In the genomic region with DNA sequence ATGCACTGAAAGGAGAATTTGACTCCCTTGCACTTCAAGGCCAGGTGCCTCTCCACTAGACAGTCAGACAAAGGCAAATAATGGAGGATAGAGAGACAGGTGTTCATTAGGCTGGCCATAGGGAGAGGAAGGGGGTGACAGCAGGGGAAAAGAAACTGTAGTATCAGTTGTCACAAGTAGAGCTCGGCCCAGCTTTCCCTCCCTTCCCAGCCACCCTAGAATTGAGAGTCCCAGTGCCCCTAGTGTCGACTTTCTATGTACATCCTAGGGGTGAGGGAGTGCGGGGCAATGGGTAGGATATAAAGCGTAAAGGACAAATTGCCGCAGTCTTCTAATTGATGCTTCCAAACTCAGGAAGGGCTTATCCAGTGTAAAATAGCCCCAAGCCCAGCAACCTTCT, we compare ENCODE assay signal across 18 cellular contexts. TPM values are rescaled to one million over a fixed set of nuclear protein-coding genes. Genes with fewer than 3 reads are reported as not detected.
DNase-seq lines count a peak whose midpoint lies in the region; ATAC-seq and TF ChIP-seq lines count a peak whose summit lies in the region.
"Had no signal": no experiment of that assay in that cellular context is flagged by ENCODE, and none has a peak within 500 bp of the region (broad histone marks: within the 10 kb centered on the region; RNA-seq: fewer than 3 reads in every experiment).

No MANE protein-coding gene starts in this region.

- H3K27me3 Mint-ChIP-seq in chondrocyte (ENCODE audit: low read depth), result no peaks in the 10 kb centered on the region
- H3K27me3 Mint-ChIP-seq: activated CD4-positive, alpha-beta T cell treated with anti-CD3 and anti-CD28 coated beads, Interleukin-2, amount 10 ng/mL, durations not matched to agents 24 days and 14 days; CD8-positive, alpha-beta memory T cell had no signal

- no peaks in the 10 kb centered on the region for H3K27me3 ChIP-seq in sigmoid colon
- H3K27me3 ChIP-seq: body of pancreas, gastrocnemius medialis, upper lobe of right lung had no signal

- TF ChIP-seq EP300 in sigmoid colon (IDR thresholded peaks at IDR 0.05), result no peak

- H3K9me3 ChIP-seq in sigmoid colon, result no peaks in the 10 kb centered on the region
- H3K9me3 ChIP-seq: body of pancreas, gastrocnemius medialis, upper lobe of right lung had no signal

- peaks cover 19% of the 10 kb centered on the region for H3K36me3 Mint-ChIP-seq in chondrocyte (ENCODE audit: low read depth)

- ATAC-seq in omental fat pad (ENCODE audit: low FRiP score) (no peak), sciatic nerve (no peak), HG03159 (IDR thresholded peaks at IDR 0.05; ENCODE audit: unreplicated experiment) (no peak)
- ATAC-seq: body of pancreas, gastrocnemius medialis, PC-3, upper lobe of right lung had no signal

- no peaks in the 10 kb centered on the region for H3K9me3 Mint-ChIP-seq in chondrocyte (ENCODE audit: low read depth)
- H3K9me3 Mint-ChIP-seq: activated CD4-positive, alpha-beta T cell treated with anti-CD3 and anti-CD28 coated beads, Interleukin-2, amount 10 ng/mL, durations not matched to agents 24 days and 14 days; activated T-helper 1 cell treated with anti-CD3 and anti-CD28 coated beads, Interleukin-12 subunit alpha, Interleukin-12 subunit beta, Interleukin-2, Interleukin-4 antibody, amounts not matched to agents 30 ng/mL and 10 ng/mL and 1 ng/mL, durations not matched to agents 14 hours and 24 hours and 36 hours; CD8-positive, alpha-beta memory T cell had no signal

- H3K4me1 ChIP-seq in sigmoid colon, result peaks cover 0 to 18% (median 11%) of the 10 kb centered on the region in 4 donors
- H3K4me1 ChIP-seq: body of pancreas, gastrocnemius medialis had no signal

- TF ChIP-seq CTCF in chondrocyte (IDR thresholded peaks at IDR 0.05) (no peak), sigmoid colon (IDR thresholded peaks at IDR 0.05) (no peak), omental fat pad (IDR thresholded peaks at IDR 0.05) (no peak)

- no peak overlapping the region for H3K4me3 ChIP-seq in sigmoid colon
- H3K4me3 ChIP-seq: body of pancreas, gastrocnemius medialis, upper lobe of right lung had no signal

- DNase-seq in DMS 273 (lab: John Stamatoyannopoulos, UW; ENCODE audit: unreplicated experiment) (peak; percentile 37), DMS 273 treated with DMSO at 0.1 percent for 48 hours (lab: John Stamatoyannopoulos, UW) (no peak), NCI-H2171 (lab: John Stamatoyannopoulos, UW) (peak; percentile 59), chondrocyte (ENCODE audit: low spot score) (no peak), sigmoid colon (no peak), omental fat pad (ENCODE audit: low spot score) (no peak), sciatic nerve (ENCODE audit: low spot score) (no peak)
- DNase-seq: activated CD4-positive, alpha-beta T cell treated with anti-CD3 and anti-CD28 coated beads, Interleukin-2, amount 10 ng/mL, durations not matched to agents 24 days and 14 days; body of pancreas; CD8-positive, alpha-beta memory T cell; effector memory CD4-positive, alpha-beta T cell; gastrocnemius medialis; PC-3; SW 1271; upper lobe of right lung had no signal

- H3K36me3 ChIP-seq in sigmoid colon, result peaks cover 18 to 54% (median 31%) of the 10 kb centered on the region in 4 donors

- H3K27ac ChIP-seq in sigmoid colon, result peak overlapping the region; percentile 16 to 64 (median 36)
- H3K27ac ChIP-seq: 22Rv1, body of pancreas, gastrocnemius medialis had no signal

- intact Hi-C loops in sigmoid colon (cut with DNase I) (no loop called here), sciatic nerve (cut with DNase I) (no loop called here)

- peaks cover 47% of the 10 kb centered on the region for H3K4me1 Mint-ChIP-seq in chondrocyte (ENCODE audit: low read depth)

- peak overlapping the region; percentile 97 for H3K27ac Mint-ChIP-seq in chondrocyte (ENCODE audit: unreplicated experiment)
- H3K27ac Mint-ChIP-seq: activated CD4-positive, alpha-beta T cell treated with anti-CD3 and anti-CD28 coated beads, Interleukin-2, amount 10 ng/mL, durations not matched to agents 24 days and 14 days; activated T-helper 1 cell treated with anti-CD3 and anti-CD28 coated beads, Interleukin-12 subunit alpha, Interleukin-12 subunit beta, Interleukin-2, Interleukin-4 antibody, amounts not matched to agents 30 ng/mL and 10 ng/mL and 1 ng/mL, durations not matched to agents 14 hours and 24 hours and 36 hours had no signal

- WGBS in sigmoid colon, 2 donors, result 84 to 88% methylated on average over 5 of the region's 5 CpGs

- TF ChIP-seq POLR2A in sigmoid colon (IDR thresholded peaks at IDR 0.05), result no peak

- H3K4me3 Mint-ChIP-seq in chondrocyte (ENCODE audit: unreplicated experiment), result no peak overlapping the region
- H3K4me3 Mint-ChIP-seq: activated CD4-positive, alpha-beta T cell treated with anti-CD3 and anti-CD28 coated beads, Interleukin-2, amount 10 ng/mL, durations not matched to agents 24 days and 14 days; activated T-helper 1 cell treated with anti-CD3 and anti-CD28 coated beads, Interleukin-12 subunit alpha, Interleukin-12 subunit beta, Interleukin-2, Interleukin-4 antibody, amounts not matched to agents 30 ng/mL and 10 ng/mL and 1 ng/mL, durations not matched to agents 14 hours and 24 hours and 36 hours; CD8-positive, alpha-beta memory T cell had no signal

RNA-seq across cellular contexts. Expression of a gene that starts 39.0 kb away (rescaled TPM):
- 65.2 to 72.8 TPM (median 71.2 TPM) in 3 replicates for total RNA-seq in chondrocyte
- 10 to 100 TPM; 39.6 to 91.1 (median 46.8) TPM for total RNA-seq in sigmoid colon
- polyA plus RNA-seq in sigmoid colon, result 10 to 100 TPM; 14.4 to 59.5 (median 25.4) TPM
- 100 to 1,000 TPM in 1 of 4 donors, 10 to 100 TPM in 3; 43.1 to 124 (median 74.1) TPM for total RNA-seq in omental fat pad
- 148 TPM for total RNA-seq in sciatic nerve

RNA-seq across cellular contexts. Expression of a gene that starts 54.7 kb away (rescaled TPM):
- total RNA-seq in chondrocyte (380 to 467 TPM (median 398 TPM) in 3 replicates), sigmoid colon (100 to 1,000 TPM; 414 to 487 (median 449) TPM), omental fat pad (100 to 1,000 TPM; 368 to 495 (median 458) TPM), sciatic nerve (246 TPM)
- polyA plus RNA-seq in sigmoid colon, result 1,000 to 10,000 TPM in 2 of 3 donors, 100 to 1,000 TPM in 1; 899 to 1,730 (median 1,188) TPM

Comparison
In these comparisons a context has a peak if more than half of its experiments do, and no peak if none do; other contexts are left out.
1. DNase-seq: peak in DMS 273 (single experiment) and NCI-H2171 (single experiment); none in DMS 273 treated with DMSO at 0.1 percent for 48 hours (single experiment), chondrocyte (single experiment), sigmoid colon (single experiment), omental fat pad (single experiment) and sciatic nerve (single experiment).